10 cellular contexts compared by ENCODE assay signal in the genomic region with DNA sequence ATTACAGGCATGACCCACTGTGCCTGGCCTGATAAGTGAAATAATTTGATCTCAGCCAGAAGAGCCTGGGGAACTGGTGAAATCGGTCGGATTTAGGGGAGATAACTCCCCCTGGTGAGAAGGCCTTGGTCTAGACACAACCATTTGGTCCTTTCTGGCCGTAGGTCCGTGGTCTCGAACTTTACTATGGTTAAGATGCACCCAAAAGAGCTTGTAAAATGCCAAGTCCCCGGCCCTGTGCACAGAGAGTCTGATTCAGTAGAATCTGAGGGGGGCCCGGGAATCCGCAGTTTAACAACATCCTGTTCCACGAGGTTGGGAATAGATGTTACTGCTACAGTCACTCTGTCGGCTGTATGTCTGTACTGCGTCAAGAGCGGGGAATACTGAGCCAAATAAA.
DNase-seq lines count a peak whose midpoint lies in the region; ATAC-seq, FAIRE-seq and TF ChIP-seq lines count a peak whose summit lies in the region.
"Had no signal": no experiment of that assay in that cellular context is flagged by ENCODE, and none has a peak within 500 bp of the region (broad histone marks: within the 10 kb centered on the region; RNA-seq: fewer than 3 reads in every experiment).

No MANE protein-coding gene starts in this region.

- H3K36me3 Mint-ChIP-seq in T-helper 17 cell (ENCODE audit: low read depth), result no peaks in the 10 kb centered on the region
- H3K36me3 Mint-ChIP-seq: naive thymus-derived CD8-positive, alpha-beta T cell had no signal

- no peaks in the 10 kb centered on the region for H3K36me3 ChIP-seq in parathyroid adenoma (ENCODE audit: control insufficient read depth, insufficient read depth, low read length)

- H3K4me3 ChIP-seq in A549 (no peak overlapping the region), fibroblast of mammary gland (ENCODE audit: control insufficient read depth, low read depth, low read length) (no peak overlapping the region), parathyroid adenoma (ENCODE audit: low read depth, low read length) (no peak overlapping the region)

- H2AFZ ChIP-seq in parathyroid adenoma, result no peak overlapping the region

- DNase-seq in A549 (ENCODE audit: low read depth in 1 of 2, low spot score in 1 of 2), result peak in 1 of 2 experiments; percentile 50
- no peak for DNase-seq in T-helper 17 cell
- DNase-seq in fibroblast of mammary gland (ENCODE audit: low read depth), result peak; percentile 36
- DNase-seq in stimulated activated CD4-positive, alpha-beta T cell treated with anti-CD3 and anti-CD28 coated beads, Interleukin-4, amount 100 ng/mL, for 4 hours, result no peak
- DNase-seq in GM13976 (ENCODE audit: low spot score), result no peak
- DNase-seq: hippocampal formation; naive thymus-derived CD8-positive, alpha-beta T cell had no signal

- no peak for ATAC-seq in A549
- no peak for ATAC-seq in T-helper 17 cell
- ATAC-seq in HG02623 (IDR thresholded peaks at IDR 0.05; ENCODE audit: unreplicated experiment), result no peak
- no peak for ATAC-seq in GM18520 (IDR thresholded peaks at IDR 0.05; ENCODE audit: unreplicated experiment)
- ATAC-seq: naive thymus-derived CD8-positive, alpha-beta T cell had no signal

- peak overlapping the region; percentile 29 for H3K27ac Mint-ChIP-seq in T-helper 17 cell

- peaks cover 8% of the 10 kb centered on the region for H3K9me3 ChIP-seq in A549
- no peaks in the 10 kb centered on the region for H3K9me3 ChIP-seq in T-helper 17 cell (ENCODE audit: control insufficient read depth, low read length, poor library complexity, severe bottlenecking)
- H3K9me3 ChIP-seq in parathyroid adenoma (ENCODE audit: control insufficient read depth, low read length), result no peaks in the 10 kb centered on the region

- no peak for TF ChIP-seq CTCF in A549 (IDR thresholded peaks at IDR 0.05)
- TF ChIP-seq CTCF in fibroblast of mammary gland (conservative IDR thresholded peaks at IDR 0.05; ENCODE audit: control insufficient read depth, insufficient read depth, low read depth, low read length), result peak; percentile 3
- TF ChIP-seq CTCF in parathyroid adenoma (IDR thresholded peaks at IDR 0.05), result no peak
- TF ChIP-seq CTCF in GM13976 (IDR thresholded peaks at IDR 0.05; ENCODE audit: borderline replicate concordance, control extremely low read depth, extremely low read depth, insufficient read depth, missing control alignments), result no peak

- CTCF ChIA-PET in A549 (lab: Yijun Ruan, JAX), result interaction anchor here (0.7 to 9.3 kb wide), 11 partner anchors 15 to 349 kb away, joined by 3 to 63 read pairs (median 4); no protein-coding TSS in a partner anchor

- H3K4me3 Mint-ChIP-seq in T-helper 17 cell, result no peak overlapping the region

- H3K27ac ChIP-seq in A549, result peak overlapping the region; percentile 99 to 100
- peak overlapping the region; percentile 19 for H3K27ac ChIP-seq in parathyroid adenoma

- H3K27me3 Mint-ChIP-seq in T-helper 17 cell, result no peaks in the 10 kb centered on the region

- H3K4me2 ChIP-seq in A549 (0 out of 3 replicates have a peak overlapping the region, but pooled peaks have one; percentile 2), parathyroid adenoma (ENCODE audit: low read length) (no peak overlapping the region)

- peaks cover 15% of the 10 kb centered on the region for H3K4me1 Mint-ChIP-seq in T-helper 17 cell

- peak; percentile 26 to 33; a peak in 2 of 5 replicates for TF ChIP-seq RAD21 in A549 (conservative IDR thresholded peaks at IDR 0.05 in 1 of 2, IDR thresholded peaks at IDR 0.05 in 1 of 2)

- H3K4me1 ChIP-seq in A549 (peaks cover 81% of the 10 kb centered on the region), parathyroid adenoma (peaks cover 16% of the 10 kb centered on the region)

- no peak overlapping the region for H3K9ac ChIP-seq in parathyroid adenoma

- in situ Hi-C loops in GM13976 (cut with MboI; ENCODE audit: low sequenced_read_pairs, unreplicated experiment), result no loop called here

- H3K79me2 ChIP-seq in parathyroid adenoma, result no peaks in the 10 kb centered on the region

- no peaks in the 10 kb centered on the region for H3K27me3 ChIP-seq in parathyroid adenoma (ENCODE audit: control insufficient read depth, insufficient read depth, low read length)

- no peak for TF ChIP-seq POLR2A in A549 (IDR thresholded peaks at IDR 0.05; ENCODE audit: low read length)

- 88% methylated on average over 12 of the region's 12 CpGs for whole genome bisulfite sequencing in A549 (ENCODE audit: missing lambda C conversion rate)

- POLR2A ChIA-PET in A549 (lab: Yijun Ruan, JAX), result interaction anchor here (4.8 to 6.1 kb wide), 2 partner anchors 20 to 305 kb away, joined by 72 to 171 read pairs; a partner anchor contains a TSS

- TF ChIP-seq EP300 in A549 (IDR thresholded peaks at IDR 0.05), result no peak

- no peak for FAIRE-seq in A549 (lab: Jason Lieb, UNC)

TF ChIP-seq in A549, 52 proteins besides CTCF, POLR2A, EP300 and RAD21:
- TF ChIP-seq CEBPB (IDR thresholded peaks at IDR 0.05) (no peak), RARB (CRISPR knock-in tag; IDR thresholded peaks at IDR 0.05) (no peak), CBX8 (IDR thresholded peaks at IDR 0.05) (no peak), FOXS1 (CRISPR knock-in tag; IDR thresholded peaks at IDR 0.05) (no peak)
- TF ChIP-seq, protein P1, sequence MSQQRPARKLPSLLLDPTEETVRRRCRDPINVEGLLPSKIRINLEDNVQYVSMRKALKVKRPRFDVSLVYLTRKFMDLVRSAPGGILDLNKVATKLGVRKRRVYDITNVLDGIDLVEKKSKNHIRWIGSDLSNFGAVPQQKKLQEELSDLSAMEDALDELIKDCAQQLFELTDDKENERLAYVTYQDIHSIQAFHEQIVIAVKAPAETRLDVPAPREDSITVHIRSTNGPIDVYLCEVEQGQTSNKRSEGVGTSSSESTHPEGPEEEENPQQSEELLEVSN (IDR thresholded peaks at IDR 0.05; ENCODE audit: borderline replicate concordance, low read depth), result no peak
